In genomic region chr13:98966019-98966418, GRCh38 we compare ENCODE assay signal across 1 cellular context.
TF ChIP-seq lines count a peak whose summit lies in the region.

No MANE protein-coding gene starts in this region.

TF ChIP-seq in GM23338, 12 proteins besides CTCF, POLR2A, EP300 and RAD21 (continued from another document):
- TF ChIP-seq ZNF462 (CRISPR knock-in tag; IDR thresholded peaks at IDR 0.05) (no peak), JUNB (IDR thresholded peaks at IDR 0.05; ENCODE audit: unreplicated experiment) (no peak), NANOG (IDR thresholded peaks at IDR 0.05; ENCODE audit: borderline replicate concordance) (no peak), CREB1 (CRISPR knock-in tag; IDR thresholded peaks at IDR 0.05; ENCODE audit: low read depth) (no peak), EZH2phosphoT487 (IDR thresholded peaks at IDR 0.05; ENCODE audit: unreplicated experiment) (no peak), ZNF331 (CRISPR knock-in tag; IDR thresholded peaks at IDR 0.05; ENCODE audit: low read depth) (no peak), POLR2AphosphoS5 (IDR thresholded peaks at IDR 0.05; ENCODE audit: low read depth) (no peak), EZH2 (IDR thresholded peaks at IDR 0.05; ENCODE audit: low read depth, unreplicated experiment) (no peak)
- TF ChIP-seq, protein P1, sequence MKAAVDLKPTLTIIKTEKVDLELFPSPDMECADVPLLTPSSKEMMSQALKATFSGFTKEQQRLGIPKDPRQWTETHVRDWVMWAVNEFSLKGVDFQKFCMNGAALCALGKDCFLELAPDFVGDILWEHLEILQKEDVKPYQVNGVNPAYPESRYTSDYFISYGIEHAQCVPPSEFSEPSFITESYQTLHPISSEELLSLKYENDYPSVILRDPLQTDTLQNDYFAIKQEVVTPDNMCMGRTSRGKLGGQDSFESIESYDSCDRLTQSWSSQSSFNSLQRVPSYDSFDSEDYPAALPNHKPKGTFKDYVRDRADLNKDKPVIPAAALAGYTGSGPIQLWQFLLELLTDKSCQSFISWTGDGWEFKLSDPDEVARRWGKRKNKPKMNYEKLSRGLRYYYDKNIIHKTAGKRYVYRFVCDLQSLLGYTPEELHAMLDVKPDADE (IDR thresholded peaks at IDR 0.05) = no peak
- TF ChIP-seq, protein P2, sequence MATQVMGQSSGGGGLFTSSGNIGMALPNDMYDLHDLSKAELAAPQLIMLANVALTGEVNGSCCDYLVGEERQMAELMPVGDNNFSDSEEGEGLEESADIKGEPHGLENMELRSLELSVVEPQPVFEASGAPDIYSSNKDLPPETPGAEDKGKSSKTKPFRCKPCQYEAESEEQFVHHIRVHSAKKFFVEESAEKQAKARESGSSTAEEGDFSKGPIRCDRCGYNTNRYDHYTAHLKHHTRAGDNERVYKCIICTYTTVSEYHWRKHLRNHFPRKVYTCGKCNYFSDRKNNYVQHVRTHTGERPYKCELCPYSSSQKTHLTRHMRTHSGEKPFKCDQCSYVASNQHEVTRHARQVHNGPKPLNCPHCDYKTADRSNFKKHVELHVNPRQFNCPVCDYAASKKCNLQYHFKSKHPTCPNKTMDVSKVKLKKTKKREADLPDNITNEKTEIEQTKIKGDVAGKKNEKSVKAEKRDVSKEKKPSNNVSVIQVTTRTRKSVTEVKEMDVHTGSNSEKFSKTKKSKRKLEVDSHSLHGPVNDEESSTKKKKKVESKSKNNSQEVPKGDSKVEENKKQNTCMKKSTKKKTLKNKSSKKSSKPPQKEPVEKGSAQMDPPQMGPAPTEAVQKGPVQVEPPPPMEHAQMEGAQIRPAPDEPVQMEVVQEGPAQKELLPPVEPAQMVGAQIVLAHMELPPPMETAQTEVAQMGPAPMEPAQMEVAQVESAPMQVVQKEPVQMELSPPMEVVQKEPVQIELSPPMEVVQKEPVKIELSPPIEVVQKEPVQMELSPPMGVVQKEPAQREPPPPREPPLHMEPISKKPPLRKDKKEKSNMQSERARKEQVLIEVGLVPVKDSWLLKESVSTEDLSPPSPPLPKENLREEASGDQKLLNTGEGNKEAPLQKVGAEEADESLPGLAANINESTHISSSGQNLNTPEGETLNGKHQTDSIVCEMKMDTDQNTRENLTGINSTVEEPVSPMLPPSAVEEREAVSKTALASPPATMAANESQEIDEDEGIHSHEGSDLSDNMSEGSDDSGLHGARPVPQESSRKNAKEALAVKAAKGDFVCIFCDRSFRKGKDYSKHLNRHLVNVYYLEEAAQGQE (IDR thresholded peaks at IDR 0.05; ENCODE audit: unreplicated experiment) = no peak
